Comparison of ENCODE assay signal across 21 cellular contexts in the genomic region with DNA sequence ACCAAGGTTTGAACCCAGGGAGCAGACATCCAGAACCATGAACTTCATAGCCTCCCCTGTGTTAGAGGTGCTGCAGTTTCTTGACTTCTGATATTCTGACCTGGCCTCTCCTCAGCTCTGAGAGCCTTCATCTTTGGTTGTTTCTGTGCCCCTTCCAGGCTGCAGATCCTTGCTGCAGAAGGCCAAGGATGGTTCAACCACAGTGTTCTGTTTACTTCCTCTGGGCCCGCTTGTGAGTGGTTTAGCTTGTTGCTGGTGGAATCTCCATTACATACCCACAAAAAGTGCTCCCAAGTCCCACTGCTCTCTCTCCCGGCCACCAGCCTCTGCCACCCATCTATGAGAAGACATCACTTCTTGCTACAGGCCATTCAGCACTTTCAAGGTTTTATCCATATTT. TPM values are rescaled to one million over a fixed set of nuclear protein-coding genes. Genes with fewer than 3 reads are reported as not detected.
DNase-seq lines count a peak whose midpoint lies in the region; ATAC-seq, FAIRE-seq and TF ChIP-seq lines count a peak whose summit lies in the region.
"Had no signal": no experiment of that assay in that cellular context is flagged by ENCODE, and none has a peak within 500 bp of the region (broad histone marks: within the 10 kb centered on the region; RNA-seq: fewer than 3 reads in every experiment).

No MANE protein-coding gene starts in this region.

- H3K9ac ChIP-seq in GM12878 (ENCODE audit: control insufficient read depth, insufficient read depth, low read length) = no peak overlapping the region
- H3K9ac ChIP-seq: GM23248 had no signal

- POLR2A ChIA-PET in GM12878 (lab: Charles Lee) = no interaction called here

- H3K4me2 ChIP-seq in GM12878 (ENCODE audit: control insufficient read depth, insufficient read depth) = no peak overlapping the region

- no peak for TF ChIP-seq CTCF in GM12878 (IDR thresholded peaks at IDR 0.05 in 2 of 3, conservative IDR thresholded peaks at IDR 0.05 in 1 of 3; ENCODE audit: control insufficient read depth in 2 of 3, extremely low read depth in 1 of 3, insufficient read depth in 1 of 3, low read depth in 3 of 3, low read length in 3 of 3)

- no peak overlapping the region for H2AFZ ChIP-seq in GM12878 (ENCODE audit: control insufficient read depth, low read depth, low read length)
- H2AFZ ChIP-seq: GM23248 had no signal

- SMC1A ChIA-PET in GM12878 (lab: Charles Lee; ENCODE audit: uncharacterized antibody, unreplicated experiment) = no interaction called here

- H4K20me1 ChIP-seq in GM12878 (ENCODE audit: control insufficient read depth, insufficient read depth) = no peaks in the 10 kb centered on the region

- no TSS peak for BruUV-seq in GM12878 (replicated peaks; lab: Mats Ljungman, UMichigan)

- H3K79me2 ChIP-seq in GM12878 (ENCODE audit: control insufficient read depth, insufficient read depth, low read length) = no peaks in the 10 kb centered on the region

- peak; percentile 32; the same call in 1 of the 2 replicates for TF ChIP-seq POLR2A in GM12891 (IDR thresholded peaks at IDR 0.05; ENCODE audit: low read depth, low read length)
- TF ChIP-seq POLR2A in GM12878 (IDR thresholded peaks at IDR 0.05; ENCODE audit: low read depth, low read length) = no peak

- RAD21 ChIA-PET in GM12878 (lab: Charles Lee; ENCODE audit: unreplicated experiment) = no interaction called here

- in situ Hi-C loops in GM12878 (cut with MboI) = no loop called here

- peaks cover 20% of the 10 kb centered on the region for H3K9me3 ChIP-seq in GM12878 (replicated peaks; ENCODE audit: control insufficient read depth, insufficient read depth, low read length)

- H3K27me3 ChIP-seq in GM12878 (replicated peaks in 1 of 2; ENCODE audit: control insufficient read depth in 2 of 2, insufficient read depth in 2 of 2, low read length in 1 of 2) = no peaks in the 10 kb centered on the region

- no peak for TF ChIP-seq EP300 in GM12878 (IDR thresholded peaks at IDR 0.05; ENCODE audit: borderline replicate concordance in 1 of 2, control insufficient read depth in 1 of 2, low read depth in 2 of 2, low read length in 2 of 2)

- ATAC-seq in GM12878 (no peak), sciatic nerve (no peak), HG03442 (IDR thresholded peaks at IDR 0.05; ENCODE audit: unreplicated experiment) (no peak)

- no peak overlapping the region for H3K4me3 ChIP-seq in GM12878
- H3K4me3 ChIP-seq: GM23248, HAP-1 had no signal

- no peak overlapping the region for H3K27ac ChIP-seq in GM12878 (ENCODE audit: control insufficient read depth, insufficient read depth)
- H3K27ac ChIP-seq: C4-2B, GM23248, HL-60 had no signal

- intact Hi-C loops in GM12878 (cut with micrococcal nuclease; ENCODE audit: unreplicated experiment) (no loop called here), sciatic nerve (cut with DNase I) (no loop called here)

- peaks cover 27% of the 10 kb centered on the region for H3K4me1 ChIP-seq in GM12878 (ENCODE audit: control insufficient read depth, insufficient read depth, low read length)
- H3K4me1 ChIP-seq: Caco-2, HAP-1 had no signal

- no peak for TF ChIP-seq RAD21 in GM12878 (IDR thresholded peaks at IDR 0.05; ENCODE audit: insufficient read depth, low read depth, low read length)

- CTCF ChIA-PET in GM12878 (lab: Yijun Ruan, JAX) = interaction anchor here (2.7 kb wide), 1 partner anchor 31 kb away, joined by 10 read pairs; no protein-coding TSS in a partner anchor

- FAIRE-seq in GM12891 (lab: Jason Lieb, UNC) (no peak), GM12878 (lab: Jason Lieb, UNC) (no peak)
- FAIRE-seq: A204.1, D721Med had no signal

- peaks cover 5 to 17% of the 10 kb centered on the region in 2 experiments; a peak in 3 of 4 replicates for H3K36me3 ChIP-seq in GM12878 (ENCODE audit: control insufficient read depth in 2 of 2, insufficient read depth in 2 of 2, low read length in 1 of 2)
- H3K36me3 ChIP-seq: HAP-1 had no signal

- 79% methylated on average over 2 of the region's 2 CpGs for WGBS in GM12878 (ENCODE audit: insufficient coverage, insufficient replicate concordance, low lambda C conversion rate, missing lambda C conversion rate)

- DNase-seq in GM12891 (ENCODE audit: insufficient read length, low spot score) (no peak), GM12878 (ENCODE audit: low read depth, low spot score) (no peak), sciatic nerve (ENCODE audit: low spot score) (peak; percentile 19), Kasumi-1 (lab: John Stamatoyannopoulos, UW) (no peak)
- no peak for DNase-seq in stimulated activated CD4-positive, alpha-beta T cell treated with anti-CD3 and anti-CD28 coated beads, Interleukin-15, amount 100 ng/mL, for 24 hours
- DNase-seq: ACHN; AML-193; Caco-2; CD4-positive, alpha-beta T cell; GDM1; GM23248 had no signal

TF ChIP-seq in GM12891, 5 proteins besides CTCF, POLR2A, EP300 and RAD21:
- TF ChIP-seq POU2F2 (IDR thresholded peaks at IDR 0.05; ENCODE audit: low read depth, low read length) (peak; percentile 46; the same call in 1 of the 2 replicates), PAX5 (IDR thresholded peaks at IDR 0.05; ENCODE audit: insufficient read depth, low read length, severe bottlenecking) (no peak), TAF1 (IDR thresholded peaks at IDR 0.05; ENCODE audit: low read depth, low read length) (no peak), SPI1 (IDR thresholded peaks at IDR 0.05; ENCODE audit: low read depth, low read length) (no peak), POLR2AphosphoS5 (IDR thresholded peaks at IDR 0.05; ENCODE audit: low read depth, low read length) (peak; percentile 36; the same call in 1 of the 2 replicates)
TF ChIP-seq in GM12891: peak in this region for 2.

TF ChIP-seq in GM12878, 131 proteins besides CTCF, POLR2A, EP300 and RAD21:
- 0 out of 2 replicates have a peak, but pooled peaks have one; percentile 30 for TF ChIP-seq CBX5 (IDR thresholded peaks at IDR 0.05; ENCODE audit: low read depth)
- no peak for TF ChIP-seq TCF12 (IDR thresholded peaks at IDR 0.05; ENCODE audit: low read depth, low read length)

RNA-seq across cellular contexts. Expression of a gene that starts 9.0 kb away (rescaled TPM):
- polyA plus RNA-seq in GM12891 (2012; ENCODE audit: low read depth, missing spikeins) = not detected
- total RNA-seq in GM12878 (2013; cell fraction: nucleolus; rRNA removed) = not detected in 2 replicates
- total RNA-seq in GM12878 (2014; rRNA removed) (not detected in 2 replicates), GM12878 (2014; rRNA removed; fragmentation: Illumina TruSeq; extraction: Trizol) (not detected in 2 replicates), GM12878 (2021) (not detected in 2 replicates), sciatic nerve (not detected)
- not detected for polyA plus RNA-seq in GM12878 (2011; ENCODE audit: low read depth)
- polyA plus RNA-seq in GM12878 (2011; rRNA removed) (not detected in 2 replicates), GM12878 (2014; fragmentation: Illumina TruSeq; extraction: Trizol) (not detected in 2 replicates), GM12878 (2014; fragmentation: Nextera tagmentation; extraction: Ambion mirVana) (not detected), GM12878 (2014; rRNA removed) (not detected in 2 replicates), GM12878 (2016; fragmentation: Nextera tagmentation; extraction: Ambion mirVana) (not detected)
- polyA plus RNA-seq in GM12878 (2011; cell fraction: cytosol; rRNA removed) = not detected in 2 replicates
- not detected in 2 replicates for polyA plus RNA-seq in GM12878 (2011; cell fraction: nucleus; rRNA removed)
- not detected in 2 replicates for polyA plus RNA-seq in GM12878 (2012)
- not detected in 2 replicates for polyA minus RNA-seq in GM12878 (2011; rRNA and poly(A)+ RNA removed)
- polyA minus RNA-seq in GM12878 (2011; cell fraction: cytosol; rRNA and poly(A)+ RNA removed) = not detected in 2 replicates
- not detected in 2 replicates for polyA minus RNA-seq in GM12878 (2011; cell fraction: nucleus; rRNA and poly(A)+ RNA removed)
- total RNA-seq: Caco-2; CD4-positive, alpha-beta T cell; Daoy; GM23248; H4; HT1080 had no signal
- polyA plus RNA-seq: BJ, GM23248 had no signal

RNA-seq across cellular contexts. Expression of a gene that starts 34.2 kb away (rescaled TPM):
- 67.7 TPM for polyA plus RNA-seq in GM12891 (2012; ENCODE audit: low read depth, missing spikeins)
- total RNA-seq in GM12878 (2013; cell fraction: nucleolus; rRNA removed) = 209 and 221 TPM in 2 replicates
- total RNA-seq in GM12878 (2014; rRNA removed) (20.1 and 24.2 TPM in 2 replicates), GM12878 (2014; rRNA removed; fragmentation: Illumina TruSeq; extraction: Trizol) (10.6 and 12.3 TPM in 2 replicates), GM12878 (2021) (30.9 and 32.3 TPM in 2 replicates), sciatic nerve (9.4 TPM)
- polyA plus RNA-seq in GM12878 (2011; ENCODE audit: low read depth) = 47.3 TPM
- polyA plus RNA-seq in GM12878 (2011; rRNA removed) (60.0 and 76.6 TPM in 2 replicates), GM12878 (2014; fragmentation: Illumina TruSeq; extraction: Trizol) (28.7 and 37.7 TPM in 2 replicates), GM12878 (2014; fragmentation: Nextera tagmentation; extraction: Ambion mirVana) (1 to 10 TPM; 4.5 to 5.2 TPM), GM12878 (2014; rRNA removed) (24.7 and 27.4 TPM in 2 replicates), GM12878 (2016; fragmentation: Nextera tagmentation; extraction: Ambion mirVana) (10 to 100 TPM; 19.9 to 23.5 TPM)
- 47.9 and 67.2 TPM in 2 replicates for polyA plus RNA-seq in GM12878 (2011; cell fraction: cytosol; rRNA removed)
- 282 and 381 TPM in 2 replicates for polyA plus RNA-seq in GM12878 (2011; cell fraction: nucleus; rRNA removed)
- polyA plus RNA-seq in GM12878 (2012) = 32.5 and 62.6 TPM in 2 replicates
- 81.5 and 87.0 TPM in 2 replicates for polyA minus RNA-seq in GM12878 (2011; rRNA and poly(A)+ RNA removed)
- 26.9 and 29.1 TPM in 2 replicates for polyA minus RNA-seq in GM12878 (2011; cell fraction: cytosol; rRNA and poly(A)+ RNA removed)
- polyA minus RNA-seq in GM12878 (2011; cell fraction: nucleus; rRNA and poly(A)+ RNA removed) = 43.3 and 45.3 TPM in 2 replicates
- total RNA-seq: CD4-positive, alpha-beta T cell; Daoy; HT1080 had no signal
